8 cellular contexts compared by ENCODE assay signal in the genomic region with DNA sequence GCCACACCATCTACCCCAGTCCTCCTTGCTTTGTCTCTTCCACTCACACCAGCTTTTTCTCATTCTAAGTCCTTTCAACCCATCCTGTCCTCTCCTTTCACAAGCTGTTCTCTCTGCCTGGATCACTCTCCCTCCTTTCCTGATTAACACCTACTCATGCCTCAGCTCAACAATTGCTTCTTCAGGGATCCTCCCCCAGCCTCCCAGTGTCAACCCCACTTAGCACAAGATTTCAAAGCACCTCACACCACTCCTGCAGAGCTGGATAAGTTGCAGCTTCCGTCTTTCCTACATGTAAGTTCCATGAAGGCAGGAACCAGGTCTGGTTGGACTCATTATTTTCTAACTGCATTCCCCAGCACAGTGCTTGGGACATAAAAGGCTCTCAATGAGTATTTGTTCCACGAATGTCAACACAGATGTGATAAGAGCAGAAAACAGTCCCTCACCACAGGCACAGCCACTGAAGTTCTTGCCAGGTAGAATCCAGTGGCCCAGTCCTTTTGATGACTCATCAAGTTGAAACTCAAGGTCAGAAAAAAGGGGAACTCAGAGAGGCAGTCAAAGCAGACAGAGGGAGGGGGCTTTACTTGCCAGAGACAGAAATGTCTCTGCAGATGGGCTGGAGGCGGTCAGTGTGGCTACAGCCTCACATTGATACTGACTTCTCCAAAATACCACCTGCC.
A peak's percentile ranks its signal among the peaks of the same experiment; 100 is the strongest.
DNase-seq lines count a peak whose midpoint lies in the region; ATAC-seq, FAIRE-seq and TF ChIP-seq lines count a peak whose summit lies in the region.

No MANE protein-coding gene starts in this region.

- peaks cover 39% of the 10 kb centered on the region for H3K4me1 Mint-ChIP-seq in activated T-helper 1 cell treated with anti-CD3 and anti-CD28 coated beads, Interleukin-12 subunit alpha, Interleukin-12 subunit beta, Interleukin-2, Interleukin-4 antibody, amounts not matched to agents 30 ng/mL and 10 ng/mL and 1 ng/mL, durations not matched to agents 14 hours and 24 hours and 36 hours (ENCODE audit: low read depth)
- H3K4me1 Mint-ChIP-seq in type B pancreatic cell (ENCODE audit: unreplicated experiment) = no peaks in the 10 kb centered on the region

- no peaks in the 10 kb centered on the region for H3K36me3 ChIP-seq in GM06990 (ENCODE audit: control insufficient read depth, insufficient read depth, low read length)

- DNase-seq in GM06990 (ENCODE audit: extremely low read depth, insufficient read length) = peak; percentile 20
- no peak for DNase-seq in activated T-helper 1 cell treated with anti-CD3 and anti-CD28 coated beads, Interleukin-12 subunit alpha, Interleukin-12 subunit beta, Interleukin-2, Interleukin-4 antibody, amounts not matched to agents 30 ng/mL and 10 ng/mL and 1 ng/mL, durations not matched to agents 14 hours and 24 hours and 36 hours (ENCODE audit: low spot score)
- no peak for DNase-seq in H54 (ENCODE audit: insufficient read length, low spot score)
- no peak for DNase-seq in activated CD4-positive, alpha-beta T cell treated with anti-CD3 and anti-CD28 coated beads for 1 hour
- DNase-seq in activated T-cell treated with anti-CD3 and anti-CD28 coated beads, Interleukin-2, amount 50 U/mL, for 48 hours = no peak
- DNase-seq in type B pancreatic cell (ENCODE audit: extremely low spot score, unreplicated experiment) = no peak

- no peaks in the 10 kb centered on the region for H3K27me3 Mint-ChIP-seq in activated T-helper 1 cell treated with anti-CD3 and anti-CD28 coated beads, Interleukin-12 subunit alpha, Interleukin-12 subunit beta, Interleukin-2, Interleukin-4 antibody, amounts not matched to agents 30 ng/mL and 10 ng/mL and 1 ng/mL, durations not matched to agents 14 hours and 24 hours and 36 hours (ENCODE audit: insufficient read depth)
- no peaks in the 10 kb centered on the region for H3K27me3 Mint-ChIP-seq in type B pancreatic cell

- H3K27me3 ChIP-seq in GM06990 (replicated peaks; ENCODE audit: control insufficient read depth, insufficient read depth, low read length) = no peaks in the 10 kb centered on the region

- H3K9me3 Mint-ChIP-seq in activated T-helper 1 cell treated with anti-CD3 and anti-CD28 coated beads, Interleukin-12 subunit alpha, Interleukin-12 subunit beta, Interleukin-2, Interleukin-4 antibody, amounts not matched to agents 30 ng/mL and 10 ng/mL and 1 ng/mL, durations not matched to agents 14 hours and 24 hours and 36 hours = peaks cover 3% of the 10 kb centered on the region
- peaks cover 5% of the 10 kb centered on the region for H3K9me3 Mint-ChIP-seq in type B pancreatic cell

- no peak overlapping the region for H3K4me3 ChIP-seq in GM06990 (replicated peaks; ENCODE audit: low read depth, low read length)

- intact Hi-C loops in activated T-helper 1 cell treated with anti-CD3 and anti-CD28 coated beads, Interleukin-12 subunit alpha, Interleukin-12 subunit beta, Interleukin-2, Interleukin-4 antibody, amounts not matched to agents 30 ng/mL and 10 ng/mL and 1 ng/mL, durations not matched to agents 14 hours and 24 hours and 36 hours (cut with micrococcal nuclease) = loop anchor here (1.0 to 5.0 kb wide), 3 partner anchors 8 to 136 kb away; no protein-coding TSS in a partner anchor

- H3K4me3 Mint-ChIP-seq in activated T-helper 1 cell treated with anti-CD3 and anti-CD28 coated beads, Interleukin-12 subunit alpha, Interleukin-12 subunit beta, Interleukin-2, Interleukin-4 antibody, amounts not matched to agents 30 ng/mL and 10 ng/mL and 1 ng/mL, durations not matched to agents 14 hours and 24 hours and 36 hours = peak overlapping the region; percentile 1
- no peak overlapping the region for H3K4me3 Mint-ChIP-seq in type B pancreatic cell

- no peak for FAIRE-seq in H54 (lab: Jason Lieb, UNC)

- no peak for TF ChIP-seq POLR2A in H54 (IDR thresholded peaks at IDR 0.05; ENCODE audit: low read depth, low read length)

- ATAC-seq in GM19468 (IDR thresholded peaks at IDR 0.05; ENCODE audit: extremely low read depth, unreplicated experiment) = peak; percentile 67
- ATAC-seq in HG03432 (IDR thresholded peaks at IDR 0.05; ENCODE audit: unreplicated experiment) = peak; percentile 88

- TF ChIP-seq CTCF in GM06990 (IDR thresholded peaks at IDR 0.05; ENCODE audit: insufficient read depth, low read length, poor library complexity, severe bottlenecking) = no peak
- TF ChIP-seq CTCF in type B pancreatic cell (conservative IDR thresholded peaks at IDR 0.05) = no peak

- peak overlapping the region; percentile 4 for H3K27ac Mint-ChIP-seq in activated T-helper 1 cell treated with anti-CD3 and anti-CD28 coated beads, Interleukin-12 subunit alpha, Interleukin-12 subunit beta, Interleukin-2, Interleukin-4 antibody, amounts not matched to agents 30 ng/mL and 10 ng/mL and 1 ng/mL, durations not matched to agents 14 hours and 24 hours and 36 hours
- no peak overlapping the region for H3K27ac Mint-ChIP-seq in type B pancreatic cell

- peaks cover 14% of the 10 kb centered on the region for H3K36me3 Mint-ChIP-seq in activated T-helper 1 cell treated with anti-CD3 and anti-CD28 coated beads, Interleukin-12 subunit alpha, Interleukin-12 subunit beta, Interleukin-2, Interleukin-4 antibody, amounts not matched to agents 30 ng/mL and 10 ng/mL and 1 ng/mL, durations not matched to agents 14 hours and 24 hours and 36 hours (ENCODE audit: low read depth)
- no peaks in the 10 kb centered on the region for H3K36me3 Mint-ChIP-seq in type B pancreatic cell
